Comparison of ENCODE assay signal across 26 cellular contexts in the genomic region with DNA sequence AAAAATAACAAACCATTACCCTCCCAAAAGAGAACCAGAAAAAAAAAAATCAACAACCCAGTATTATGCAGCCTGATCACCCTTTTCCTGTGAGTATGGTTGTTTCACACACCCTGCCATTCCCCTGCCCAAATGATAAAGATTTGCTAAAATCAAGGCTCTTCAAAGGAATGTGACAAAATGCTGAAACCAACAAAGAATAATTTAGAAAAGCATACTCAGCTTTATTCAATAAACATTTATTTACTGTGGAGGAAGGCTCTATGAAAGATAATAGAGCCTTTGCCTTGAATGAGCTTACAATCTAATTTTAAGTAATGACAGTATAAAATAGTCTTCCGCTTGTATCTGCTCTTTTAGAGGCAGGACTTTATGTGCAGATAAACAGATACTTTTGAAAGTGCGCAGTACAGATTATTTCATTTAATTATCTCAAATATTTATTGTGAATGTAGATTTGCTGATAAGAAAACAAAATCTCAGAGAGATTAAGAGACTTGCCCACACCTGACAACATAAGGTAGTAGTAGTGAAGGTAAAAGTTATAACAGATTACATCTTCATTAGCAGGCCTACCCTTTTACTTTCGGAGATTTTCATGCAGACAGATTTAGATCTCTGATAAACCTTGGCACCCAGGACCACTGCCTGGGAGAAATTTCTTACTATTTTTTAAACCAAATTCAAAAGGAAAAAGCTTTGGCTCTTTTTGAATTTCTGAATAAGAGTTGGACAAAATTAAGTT.
"Had no signal": no experiment of that assay in that cellular context is flagged by ENCODE, and none has a peak within 500 bp of the region (broad histone marks: within the 10 kb centered on the region; RNA-seq: fewer than 3 reads in every experiment).

No MANE protein-coding gene starts in this region.

- H3K4me3 ChIP-seq: left ventricle myocardium inferior, lung, neural progenitor cell, right atrium auricular region, skin epidermis, stomach, testis, thyroid gland, transverse colon, upper lobe of left lung had no signal

- H3K4me2 ChIP-seq: neural progenitor cell had no signal

- H3K36me3 ChIP-seq: left ventricle myocardium inferior, neural progenitor cell, right atrium auricular region, thyroid gland, transverse colon had no signal

- H3K36me3 Mint-ChIP-seq: mesothelial cell of epicardium, natural killer cell, neural progenitor cell had no signal

- H2AFZ ChIP-seq: neural progenitor cell, parathyroid adenoma had no signal

- H3K27ac ChIP-seq: left ventricle myocardium inferior, neural progenitor cell, neutrophil, parathyroid adenoma, right atrium auricular region, skin epidermis, stomach, testis, thyroid gland, transverse colon, upper lobe of left lung had no signal

- ATAC-seq: natural killer cell; sciatic nerve; stimulated activated naive B cell treated with anti-CD40 and anti-IgM and Interleukin-4, amounts not matched to agents 10 μg/mL and 1 μg/mL and 100 μg/mL, for 72 hours; stimulated activated naive CD8-positive, alpha-beta T cell treated with anti-CD3 and anti-CD28 coated beads, Interleukin-15, Interleukin-2, amounts not matched to agents 100 U/mL and 50 U/mL, for 24 hours had no signal

- H3K9me3 ChIP-seq: left ventricle myocardium inferior, neutrophil, right atrium auricular region, stomach, testis, thyroid gland, transverse colon, upper lobe of left lung had no signal

- H3K4me3 Mint-ChIP-seq: mesothelial cell of epicardium; naive B cell; natural killer cell; nephron progenitor cell; neural progenitor cell; stimulated activated naive B cell treated with anti-CD40 and anti-IgM and Interleukin-4, amounts not matched to agents 10 μg/mL and 1 μg/mL and 100 μg/mL, for 72 hours had no signal

- H3K27me3 Mint-ChIP-seq: naive B cell; stimulated activated naive B cell treated with anti-CD40 and anti-IgM and Interleukin-4, amounts not matched to agents 10 μg/mL and 1 μg/mL and 100 μg/mL, for 72 hours had no signal

- H3K27ac Mint-ChIP-seq: mesothelial cell of epicardium; natural killer cell; nephron progenitor cell; stimulated activated naive B cell treated with anti-CD40 and anti-IgM and Interleukin-4, amounts not matched to agents 10 μg/mL and 1 μg/mL and 100 μg/mL, for 72 hours had no signal

- DNase-seq: islet precursor cell; left ventricle myocardium inferior; mesendoderm; naive B cell; natural killer cell; nephron progenitor cell; occipital lobe; stimulated activated CD4-positive, alpha-beta T cell treated with anti-CD3 and anti-CD28 coated beads, Interleukin-12 subunit alpha, Interleukin-12 subunit beta, amount 100 ng/mL, for 4 hours; stimulated activated CD4-positive, alpha-beta T cell treated with anti-CD3 and anti-CD28 coated beads, Interleukin-15, amount 100 ng/mL, for 24 hours; stimulated activated CD4-positive, alpha-beta T cell treated with anti-CD3 and anti-CD28 coated beads, Interleukin-2, amount 100 ng/mL, for 24 hours; stimulated activated CD4-positive, alpha-beta T cell treated with anti-CD3 and anti-CD28 coated beads, Interleukin-4, amount 100 ng/mL, for 1 hour; stimulated activated naive B cell treated with anti-CD40 and anti-IgM and Interleukin-4, amounts not matched to agents 10 μg/mL and 1 μg/mL and 100 μg/mL, for 72 hours; stimulated activated naive CD8-positive, alpha-beta T cell treated with anti-CD3 and anti-CD28 coated beads, Interleukin-15, Interleukin-2, amounts not matched to agents 100 U/mL and 50 U/mL, for 24 hours; stomach; testis; thyroid gland; transverse colon; upper lobe of left lung had no signal

- H3K9me3 Mint-ChIP-seq: mesothelial cell of epicardium; naive B cell; natural killer cell; nephron progenitor cell; neural progenitor cell; stimulated activated naive B cell treated with anti-CD40 and anti-IgM and Interleukin-4, amounts not matched to agents 10 μg/mL and 1 μg/mL and 100 μg/mL, for 72 hours had no signal

- H3K4me1 ChIP-seq: left ventricle myocardium inferior, right atrium auricular region, stomach, testis, thyroid gland, transverse colon, upper lobe of left lung had no signal

- H3K4me1 Mint-ChIP-seq: naive B cell; natural killer cell; stimulated activated naive B cell treated with anti-CD40 and anti-IgM and Interleukin-4, amounts not matched to agents 10 μg/mL and 1 μg/mL and 100 μg/mL, for 72 hours had no signal

- H3K27me3 ChIP-seq: neural progenitor cell, neutrophil, right atrium auricular region, stomach, testis, thyroid gland, transverse colon, upper lobe of left lung had no signal

- H3K79me2 ChIP-seq: parathyroid adenoma had no signal
